11 cellular contexts compared by ENCODE assay signal in the genomic region with DNA sequence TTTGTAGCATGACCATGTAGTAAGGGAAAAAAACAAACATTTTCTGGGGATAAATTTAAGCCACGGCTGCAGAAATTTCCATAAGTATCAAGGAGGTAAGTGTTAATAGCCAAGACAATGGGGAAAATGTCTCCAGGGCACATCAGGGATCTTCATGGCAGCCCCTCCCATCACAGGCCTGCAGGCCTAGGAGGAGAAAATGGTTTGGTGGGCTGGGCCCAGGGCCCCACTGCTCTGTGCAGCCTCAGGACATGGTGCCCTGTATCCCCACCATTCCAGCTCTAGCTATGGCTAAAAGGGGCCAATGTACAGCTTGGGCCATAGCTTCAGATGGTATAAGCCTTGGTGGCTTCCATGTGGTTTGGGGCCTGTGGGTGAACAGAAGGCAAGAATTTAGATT.
"Had no signal": no experiment of that assay in that cellular context is flagged by ENCODE, and none has a peak within 500 bp of the region (broad histone marks: within the 10 kb centered on the region; RNA-seq: fewer than 3 reads in every experiment).

No MANE protein-coding gene starts in this region.

- ATAC-seq: GM23338, HCT116 had no signal

- H3K9me3 ChIP-seq: HAP-1 had no signal

- H3K27ac ChIP-seq: GM23248 had no signal

- H3K4me2 ChIP-seq: GM23338 had no signal

- H3K27ac Mint-ChIP-seq: GM23338, H9, HFFc6 had no signal

- H3K4me3 ChIP-seq: GM23248, GM23338, HAP-1 had no signal

- H3K9ac ChIP-seq: GM23248 had no signal

- H3K4me3 Mint-ChIP-seq: GM23338, H9, HFFc6 had no signal

- H3K4me1 ChIP-seq: HAP-1 had no signal

- DNase-seq: GM23248, GOT3, H7, H9, HCEC 1CT, HFFc6 had no signal

- FAIRE-seq: H1, H54 had no signal

- H3K4me1 Mint-ChIP-seq: GM23338, H9 had no signal

- H3K36me3 ChIP-seq: HAP-1 had no signal

- H2AFZ ChIP-seq: GM23248, GM23338 had no signal
